ENCODE assay signal across 21 cellular contexts in the genomic region with DNA sequence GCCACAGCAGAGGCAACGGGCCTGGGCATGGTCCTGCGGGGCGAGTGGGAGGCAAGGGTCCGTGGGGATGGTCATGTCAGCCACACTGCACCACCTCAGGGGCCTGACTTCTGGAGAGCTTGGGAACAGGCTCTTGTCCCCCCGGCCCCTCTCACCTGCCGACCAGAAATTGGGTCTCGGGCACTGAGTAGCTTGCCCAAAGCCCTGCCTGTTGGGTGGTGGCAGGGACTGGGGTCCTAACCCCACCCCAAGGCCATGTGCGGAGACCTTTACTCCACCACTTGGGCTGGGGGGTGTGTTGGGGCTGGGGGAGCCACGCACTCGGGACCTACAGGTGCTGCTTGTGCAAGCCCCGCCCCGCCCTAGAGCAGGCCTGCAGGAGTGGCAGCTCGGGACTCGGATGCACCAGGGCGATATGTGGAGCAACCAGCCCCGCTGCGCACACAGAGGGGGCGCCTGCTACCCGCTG. TPM values are rescaled to one million over a fixed set of nuclear protein-coding genes. Genes with fewer than 3 reads are reported as not detected.
DNase-seq lines count a peak whose midpoint lies in the region; ATAC-seq, FAIRE-seq and TF ChIP-seq lines count a peak whose summit lies in the region.
"Had no signal": no experiment of that assay in that cellular context is flagged by ENCODE, and none has a peak within 500 bp of the region (broad histone marks: within the 10 kb centered on the region; RNA-seq: fewer than 3 reads in every experiment).

No MANE protein-coding gene starts in this region.

- H3K27ac ChIP-seq in H1 (ENCODE audit: low read depth, low read length) (no peak overlapping the region), spleen (peak overlapping the region in 5 of 8 donors; percentile 86 to 96 (median 89))

- H3K23me2 ChIP-seq in H1 (ENCODE audit: low read depth, low read length) = no peaks in the 10 kb centered on the region

- H3K18ac ChIP-seq in H1 (ENCODE audit: extremely low read depth, low read length) = no peak overlapping the region

- H4K20me1 ChIP-seq in H1 (replicated peaks in 1 of 2; ENCODE audit: control insufficient read depth in 1 of 2, insufficient read depth in 2 of 2, low read length in 2 of 2) = no peaks in the 10 kb centered on the region

- FAIRE-seq in H1 (lab: Jason Lieb, UNC) = no peak
- FAIRE-seq: A204.1, G401.6 had no signal

- H3K14ac ChIP-seq in H1 (ENCODE audit: insufficient read length) = no peak overlapping the region

- CTCF ChIA-PET in H1 (lab: Charles Lee; ENCODE audit: partially characterized antibody) = interaction anchor here (0.7 to 1.6 kb wide), 3 partner anchors 10 to 14 kb away, joined by 3 to 7 read pairs (median 5); no protein-coding TSS in a partner anchor

- no peak overlapping the region for H2BK20ac ChIP-seq in H1 (ENCODE audit: low read length)

- no peak overlapping the region for H4K91ac ChIP-seq in H1 (replicated peaks; ENCODE audit: insufficient read length, low read length)

- intact Hi-C loops in Right ventricle myocardium superior (cut with DNase I) (no loop called here), Right ventricle myocardium inferior (cut with DNase I) (no loop called here), spleen (cut with DNase I; ENCODE audit: low total_unique reads) (no loop called here)

- no peak for TF ChIP-seq CTCF in H1 (IDR thresholded peaks at IDR 0.05; ENCODE audit: control extremely low read depth in 1 of 3, insufficient read depth in 1 of 3, low read depth in 1 of 3, low read length in 3 of 3)
- TF ChIP-seq CTCF in spleen (IDR thresholded peaks at IDR 0.05 in 8 of 11, conservative IDR thresholded peaks at IDR 0.05 in 3 of 11) = no peak

- no peak for TF ChIP-seq RAD21 in H1 (IDR thresholded peaks at IDR 0.05 in 1 of 2, conservative IDR thresholded peaks at IDR 0.05 in 1 of 2; ENCODE audit: low read depth in 2 of 2, low read length in 2 of 2)

- no peak overlapping the region for H2AFZ ChIP-seq in H1 (ENCODE audit: low read length)

- ATAC-seq in Right ventricle myocardium superior (ENCODE audit: poor library complexity) (no peak), Right ventricle myocardium inferior (no peak), left lobe of liver (peak; percentile 3)

- H3K4me1 ChIP-seq in H1 (replicated peaks in 1 of 4; ENCODE audit: control insufficient read depth in 3 of 4, insufficient read depth in 4 of 4, low read length in 3 of 4) (peaks cover 0 to 5% (median under 1%) of the 10 kb centered on the region in 4 experiments; a peak in 5 of 7 replicates), spleen (peaks cover 7 to 61% (median 45%) of the 10 kb centered on the region in 6 donors)
- H3K4me1 ChIP-seq: HAP-1 had no signal

- no peak overlapping the region for H2BK120ac ChIP-seq in H1 (replicated peaks; ENCODE audit: low read depth, low read length)

- no peaks in the 10 kb centered on the region for H3K79me2 ChIP-seq in H1 (ENCODE audit: control insufficient read depth in 1 of 2, insufficient read depth in 2 of 2, low read length in 2 of 2)

- H3K4me3 ChIP-seq in H1 (ENCODE audit: extremely low read depth in 1 of 4, insufficient read depth in 2 of 4, low read depth in 3 of 4, low read length in 4 of 4) (no peak overlapping the region), spleen (no peak overlapping the region)
- H3K4me3 ChIP-seq: HAP-1, SJCRH30 had no signal

- H3K79me1 ChIP-seq in H1 (ENCODE audit: low read depth, low read length) = no peaks in the 10 kb centered on the region

- H3K27me3 ChIP-seq in H1 (replicated peaks in 1 of 4; ENCODE audit: control insufficient read depth in 3 of 4, extremely low read depth in 1 of 4, insufficient read depth in 3 of 4, low read length in 3 of 4) (no peaks in the 10 kb centered on the region), spleen (replicated peaks in 1 of 7) (peaks cover 0 to 25% (median 0%) of the 10 kb centered on the region in 7 donors)
- H3K27me3 ChIP-seq: BE2C, SJCRH30 had no signal

- H2BK5ac ChIP-seq in H1 (ENCODE audit: low read depth, low read length) = no peak overlapping the region

- no peak overlapping the region for H4K5ac ChIP-seq in H1 (ENCODE audit: insufficient read length, low read depth, low read length)

- H3K9me3 ChIP-seq in H1 (ENCODE audit: insufficient read depth in 2 of 2, low read depth in 1 of 2, low read length in 1 of 2) (no peaks in the 10 kb centered on the region), spleen (no peaks in the 10 kb centered on the region)
- H3K9me3 ChIP-seq: BE2C, HAP-1, SJCRH30 had no signal

- no peak overlapping the region for H3K9ac ChIP-seq in H1 (replicated peaks in 1 of 4; ENCODE audit: extremely low read depth in 1 of 4, low read depth in 3 of 4, low read length in 3 of 4)

- DNase-seq in Right ventricle myocardium superior (peak; percentile 32), Right ventricle myocardium inferior (ENCODE audit: missing footprints) (no peak), H1 (ENCODE audit: low read depth in 1 of 2, low spot score in 2 of 2) (no peak), left lobe of liver (ENCODE audit: low spot score) (peak; percentile 44), spleen (peak; percentile 75), NCI-H187 treated with DMSO at 0.1 percent for 48 hours (lab: John Stamatoyannopoulos, UW) (no peak), NCI-H2227 (lab: John Stamatoyannopoulos, UW; ENCODE audit: unreplicated experiment) (no peak)
- DNase-seq in activated CD4-positive, alpha-beta T cell treated with anti-CD3 and anti-CD28 coated beads, Interleukin-2, amount 50 U/mL, for 48 hours = no peak
- DNase-seq: BE2C; CD4-positive, CD25-positive, alpha-beta regulatory T cell; COR-L47; KG1; MV-4-11; NCI-H1417; NCI-H187; NCI-H345; NCI-H524 treated with DMSO at 0.1 percent for 48 hours; SJCRH30 had no signal

- H3K4me2 ChIP-seq in H1 (ENCODE audit: insufficient read depth in 1 of 2, low read depth in 2 of 2, low read length in 2 of 2) = no peak overlapping the region

- H4K8ac ChIP-seq in H1 (ENCODE audit: extremely low read depth, insufficient read depth, low read length) = peak overlapping the region; percentile 14; the same call in 1 of the 2 replicates

- WGBS in H1 (ENCODE audit: extremely low coverage in 1 of 2, insufficient coverage in 1 of 2, insufficient read length in 1 of 2, insufficient replicate concordance in 2 of 2, low coverage in 1 of 2, low lambda C conversion rate in 2 of 2, missing lambda C conversion rate in 1 of 2), 2 experiments = 90% methylated on average over 13 of the region's 19 CpGs; no CpG with 5 or more reads in 1 of the 2 experiments
- 89 to 95% (median 90%) methylated on average over 6 to 19 of the region's 19 CpGs for WGBS in spleen, 5 donors

- no peak overlapping the region for H2BK15ac ChIP-seq in H1 (ENCODE audit: low read length)

- TF ChIP-seq POLR2A in H1 (IDR thresholded peaks at IDR 0.05; ENCODE audit: control extremely low read depth in 1 of 2, low read depth in 2 of 2, low read length in 2 of 2) (no peak), spleen (IDR thresholded peaks at IDR 0.05) (no peak)

- H3K23ac ChIP-seq in H1 (ENCODE audit: insufficient read length) = no peak overlapping the region

- TF ChIP-seq EP300 in H1 (IDR thresholded peaks at IDR 0.05; ENCODE audit: borderline replicate concordance in 1 of 2, low read depth in 2 of 2, low read length in 2 of 2) = no peak

- no peak overlapping the region for H3K4ac ChIP-seq in H1 (replicated peaks; ENCODE audit: insufficient read length, low read depth, low read length)

- no peak overlapping the region for H2BK12ac ChIP-seq in H1 (ENCODE audit: low read depth, low read length)

- H3K36me3 ChIP-seq in H1 (ENCODE audit: control insufficient read depth in 2 of 4, insufficient read depth in 4 of 4, low read length in 3 of 4) (peaks cover 0 to 2% (median 0%) of the 10 kb centered on the region in 4 experiments; a peak in 1 of 8 replicates), spleen (peaks cover 0 to 39% (median 17%) of the 10 kb centered on the region in 6 donors)
- H3K36me3 ChIP-seq: HAP-1, SJCRH30 had no signal

- H3K56ac ChIP-seq in H1 (replicated peaks; ENCODE audit: insufficient read length, low read depth, low read length) = no peak overlapping the region

- POLR2A ChIA-PET in H1 (lab: Charles Lee; ENCODE audit: partially characterized antibody) = interaction anchor here (1.6 kb wide), 1 partner anchor 30 kb away, joined by 5 read pairs; no protein-coding TSS in a partner anchor

- no peak overlapping the region for H2AK5ac ChIP-seq in H1 (ENCODE audit: low read depth, low read length)

TF ChIP-seq in H1, 55 proteins besides CTCF, POLR2A, EP300 and RAD21 (continues in another document):
- TF ChIP-seq RXRA (IDR thresholded peaks at IDR 0.05; ENCODE audit: insufficient read depth, low read depth, low read length) (no peak), TCF12 (IDR thresholded peaks at IDR 0.05; ENCODE audit: low read depth, low read length) (no peak), KDM5A (IDR thresholded peaks at IDR 0.05; ENCODE audit: low read length) (no peak), SRF (IDR thresholded peaks at IDR 0.05; ENCODE audit: low read depth, low read length) (no peak), CHD1 (IDR thresholded peaks at IDR 0.05; ENCODE audit: low read depth, low read length) (no peak), NRF1 (IDR thresholded peaks at IDR 0.05; ENCODE audit: low read depth, low read length) (no peak), PHF8 (conservative IDR thresholded peaks at IDR 0.05; ENCODE audit: low read depth, low read length) (no peak), SIX5 (IDR thresholded peaks at IDR 0.05; ENCODE audit: low read depth, low read length) (no peak), HDAC2 (IDR thresholded peaks at IDR 0.05; ENCODE audit: borderline replicate concordance in 1 of 2, low read depth in 2 of 2, low read length in 2 of 2) (no peak)
- TF ChIP-seq, protein P1, sequence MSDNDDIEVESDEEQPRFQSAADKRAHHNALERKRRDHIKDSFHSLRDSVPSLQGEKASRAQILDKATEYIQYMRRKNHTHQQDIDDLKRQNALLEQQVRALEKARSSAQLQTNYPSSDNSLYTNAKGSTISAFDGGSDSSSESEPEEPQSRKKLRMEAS (IDR thresholded peaks at IDR 0.05) = no peak

RNA-seq across cellular contexts. Expression of a gene that starts 24.2 kb away (rescaled TPM):
- total RNA-seq in Right ventricle myocardium superior (13.6 TPM), Right ventricle myocardium inferior (19.0 TPM), left lobe of liver (16.5 TPM), spleen (10 to 100 TPM; 23.0 to 35.7 (median 31.5) TPM)
- 15.7 and 16.0 TPM in 2 replicates for total RNA-seq in H1 (2021; fragmentation: NEBNext Ultra II Directional; extraction: Animal tissue kit (Norgen Biotek cat#: 25700))
- polyA plus RNA-seq in H1 (2011; rRNA removed) (24.3 and 28.9 TPM in 2 replicates), spleen (10 to 100 TPM; 24.0 to 41.1 (median 25.4) TPM)
- 22.9 TPM for polyA plus RNA-seq in H1 (2011; cell fraction: cytosol; rRNA removed)
- polyA plus RNA-seq in H1 (2011; cell fraction: nucleus; rRNA removed) = 23.5 TPM
- polyA plus RNA-seq in H1 (2012, experiment 1 of 2) = 8.5 to 14.9 TPM (median 13.4 TPM) in 4 replicates
- polyA plus RNA-seq in H1 (2012, experiment 2 of 2) = 13.4 TPM
- polyA plus RNA-seq in H1 (2013, experiment 1 of 2) = 9.5 TPM
- polyA plus RNA-seq in H1 (2013, experiment 2 of 2) = 7.9 TPM
- polyA minus RNA-seq in H1 (2011; rRNA and poly(A)+ RNA removed) = 5.7 and 6.4 TPM in 2 replicates
- polyA minus RNA-seq in H1 (2011; cell fraction: cytosol; rRNA and poly(A)+ RNA removed) = 7.2 TPM
- 15.6 TPM for polyA minus RNA-seq in H1 (2011; cell fraction: nucleus; rRNA and poly(A)+ RNA removed)

Comparison
In these comparisons a context has a peak if more than half of its experiments do, and no peak if none do; other contexts are left out.
1. DNase-seq: peak in Right ventricle myocardium superior (single experiment), left lobe of liver (single experiment) and spleen (single experiment); none in Right ventricle myocardium inferior (single experiment), H1 (0 of 2), NCI-H187 treated with DMSO at 0.1 percent for 48 hours (single experiment), activated CD4-positive, alpha-beta T cell treated with anti-CD3 and anti-CD28 coated beads, Interleukin-2, amount 50 U/mL, for 48 hours (0 of 2) and NCI-H2227 (single experiment).